In genomic region chr7:120186688-120187087, GRCh38 we compare ENCODE assay signal across 26 cellular contexts.
"Had no signal": no experiment of that assay in that cellular context is flagged by ENCODE, and none has a peak within 500 bp of the region (broad histone marks: within the 10 kb centered on the region; RNA-seq: fewer than 3 reads in every experiment).

No MANE protein-coding gene starts in this region.

- H3K27ac Mint-ChIP-seq: mesothelial cell of epicardium; naive B cell; natural killer cell treated with Interleukin-12 subunit alpha and Interleukin-12 subunit beta and Interleukin-15 and Interleukin-18, amount 100 ng/mL, for 72 hours; stimulated activated effector memory CD8-positive, alpha-beta T cell treated with anti-CD3 and anti-CD28 coated beads, Interleukin-12 subunit alpha, Interleukin-12 subunit beta, amount 100 ng/mL, for 72 hours; stimulated activated naive CD8-positive, alpha-beta T cell treated with anti-CD3 and anti-CD28 coated beads, Interleukin-15, Interleukin-2, amounts not matched to agents 100 ng/mL and 50 ng/mL, for 24 hours had no signal

- H3K9me3 ChIP-seq: left ventricle myocardium inferior, pancreas, prostate gland, sigmoid colon, spleen, suprapubic skin, thoracic aorta, tibial artery, upper lobe of right lung had no signal

- H3K79me2 ChIP-seq: hepatocyte had no signal

- H3K36me3 ChIP-seq: left ventricle myocardium inferior, pancreas, prostate gland, sigmoid colon, spleen, suprapubic skin, thoracic aorta, tibial artery, upper lobe of right lung had no signal

- H2AFZ ChIP-seq: hepatocyte had no signal

- H3K4me1 Mint-ChIP-seq: naive B cell; stimulated activated effector memory CD8-positive, alpha-beta T cell treated with anti-CD3 and anti-CD28 coated beads, Interleukin-12 subunit alpha, Interleukin-12 subunit beta, amount 100 ng/mL, for 72 hours had no signal

- H3K27ac ChIP-seq: hepatocyte, left ventricle myocardium inferior, pancreas, prostate gland, sigmoid colon, spleen, suprapubic skin, upper lobe of right lung had no signal

- FAIRE-seq: pancreas, small intestine, urothelium cell line had no signal

- H3K4me1 ChIP-seq: pancreas, prostate gland, sigmoid colon, spleen, suprapubic skin, upper lobe of right lung had no signal

- ATAC-seq: natural killer cell treated with Interleukin-12 subunit alpha and Interleukin-12 subunit beta and Interleukin-15 and Interleukin-18, amount 100 ng/mL, for 72 hours; pancreas; right cardiac atrium; stimulated activated effector memory CD8-positive, alpha-beta T cell treated with anti-CD3 and anti-CD28 coated beads, Interleukin-12 subunit alpha, Interleukin-12 subunit beta, amount 100 ng/mL, for 72 hours; upper lobe of right lung had no signal

- DNase-seq: islet precursor cell; left ventricle myocardium inferior; naive B cell; nucleus accumbens; pancreas; posterior cingulate gyrus; retina; right cardiac atrium; sigmoid colon; small intestine; spleen; stimulated activated CD4-positive, alpha-beta T cell treated with anti-CD3 and anti-CD28 coated beads, Interleukin-4, amount 100 ng/mL, for 24 hours; stimulated activated naive CD4-positive, alpha-beta T cell; tibial artery; trophoblast cell; upper lobe of right lung had no signal

- H3K27me3 ChIP-seq: hepatocyte, pancreas, sigmoid colon, spleen, suprapubic skin, tibial artery, upper lobe of right lung had no signal

- H3K36me3 Mint-ChIP-seq: mesothelial cell of epicardium; naive B cell; natural killer cell treated with Interleukin-12 subunit alpha and Interleukin-12 subunit beta and Interleukin-15 and Interleukin-18, amount 100 ng/mL, for 72 hours; stimulated activated effector memory CD8-positive, alpha-beta T cell treated with anti-CD3 and anti-CD28 coated beads, Interleukin-12 subunit alpha, Interleukin-12 subunit beta, amount 100 ng/mL, for 72 hours had no signal

- H3K4me2 ChIP-seq: hepatocyte had no signal

- H3K4me3 ChIP-seq: hepatocyte, left ventricle myocardium inferior, lung, pancreas, prostate gland, sigmoid colon, spleen, suprapubic skin, thoracic aorta, tibial artery, upper lobe of right lung had no signal

- H3K27me3 Mint-ChIP-seq: naive B cell; natural killer cell treated with Interleukin-12 subunit alpha and Interleukin-12 subunit beta and Interleukin-15 and Interleukin-18, amount 100 ng/mL, for 72 hours; stimulated activated naive CD8-positive, alpha-beta T cell treated with anti-CD3 and anti-CD28 coated beads, Interleukin-15, Interleukin-2, amounts not matched to agents 100 ng/mL and 50 ng/mL, for 24 hours had no signal

- H3K9me3 Mint-ChIP-seq: mesothelial cell of epicardium had no signal

- H3K4me3 Mint-ChIP-seq: mesothelial cell of epicardium; naive B cell; natural killer cell treated with Interleukin-12 subunit alpha and Interleukin-12 subunit beta and Interleukin-15 and Interleukin-18, amount 100 ng/mL, for 72 hours; stimulated activated effector memory CD8-positive, alpha-beta T cell treated with anti-CD3 and anti-CD28 coated beads, Interleukin-12 subunit alpha, Interleukin-12 subunit beta, amount 100 ng/mL, for 72 hours; stimulated activated naive CD8-positive, alpha-beta T cell treated with anti-CD3 and anti-CD28 coated beads, Interleukin-15, Interleukin-2, amounts not matched to agents 100 ng/mL and 50 ng/mL, for 24 hours had no signal
